Comparison of ENCODE assay signal across 11 cellular contexts in the genomic region with DNA sequence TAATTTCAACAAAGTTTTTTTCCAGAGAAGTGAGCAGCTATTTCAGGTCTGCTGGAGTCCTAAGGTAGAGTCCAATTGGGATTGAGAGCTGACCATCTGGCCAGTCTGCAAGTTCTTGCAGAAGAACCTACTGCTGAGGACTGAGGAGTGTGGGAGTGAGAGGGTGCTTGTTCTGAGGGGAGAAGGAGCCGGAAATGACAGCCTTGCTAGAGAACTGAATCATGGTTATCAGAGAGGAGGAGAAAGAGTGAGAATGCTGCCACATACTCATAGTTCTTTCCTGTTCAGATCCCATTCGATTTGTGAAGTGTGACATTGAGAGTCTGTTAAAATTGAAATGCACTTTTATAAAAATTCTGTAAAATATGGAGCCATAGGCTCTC.
DNase-seq lines count a peak whose midpoint lies in the region; ATAC-seq lines count a peak whose summit lies in the region.
"Had no signal": no experiment of that assay in that cellular context is flagged by ENCODE, and none has a peak within 500 bp of the region (broad histone marks: within the 10 kb centered on the region; RNA-seq: fewer than 3 reads in every experiment).

No MANE protein-coding gene starts in this region.

- peak overlapping the region; percentile 45 for H3K4me3 Mint-ChIP-seq in T-helper 2 cell treated with Interferon-gamma antibody and Interleukin-4, amounts not matched to agents 5 μg/mL and 100 μg/mL, for 36 hours

- peak; percentile 25 for DNase-seq in stimulated activated CD4-positive, alpha-beta T cell treated with anti-CD3 and anti-CD28 coated beads, Interleukin-2, amount 100 ng/mL, for 4 hours (ENCODE audit: low read depth)
- DNase-seq in stimulated activated CD4-positive, alpha-beta T cell treated with anti-CD3 and anti-CD28 coated beads, Interleukin-4, amount 100 ng/mL, for 1 hour = no peak
- DNase-seq in T-helper 2 cell treated with Interferon-gamma antibody and Interleukin-4, amounts not matched to agents 5 μg/mL and 100 μg/mL, for 36 hours (ENCODE audit: low spot score) = peak; percentile 19
- peak; percentile 16 for DNase-seq in glomerular visceral epithelial cell (ENCODE audit: extremely low spot score)
- DNase-seq in KG1 (lab: John Stamatoyannopoulos, UW) = no peak
- no peak for DNase-seq in DMS79 treated with DMSO at 0.1 percent for 48 hours (lab: John Stamatoyannopoulos, UW)
- no peak for DNase-seq in HUDEP-2 (lab: John Stamatoyannopoulos, UW; ENCODE audit: unreplicated experiment in 76 of 76)
- DNase-seq: effector CD8-positive, alpha-beta T cell; KBM-7; psoas muscle had no signal

- H3K36me3 Mint-ChIP-seq in T-helper 2 cell treated with Interferon-gamma antibody and Interleukin-4, amounts not matched to agents 5 μg/mL and 100 μg/mL, for 36 hours (ENCODE audit: low read depth) = no peaks in the 10 kb centered on the region

- H3K9me3 Mint-ChIP-seq in T-helper 2 cell treated with Interferon-gamma antibody and Interleukin-4, amounts not matched to agents 5 μg/mL and 100 μg/mL, for 36 hours = no peaks in the 10 kb centered on the region

- ATAC-seq in GM21423 (IDR thresholded peaks at IDR 0.05; ENCODE audit: unreplicated experiment) = no peak
- ATAC-seq: psoas muscle had no signal

- H3K4me1 Mint-ChIP-seq in T-helper 2 cell treated with Interferon-gamma antibody and Interleukin-4, amounts not matched to agents 5 μg/mL and 100 μg/mL, for 36 hours (ENCODE audit: low read depth) = peaks cover 44% of the 10 kb centered on the region

- H3K27me3 Mint-ChIP-seq in T-helper 2 cell treated with Interferon-gamma antibody and Interleukin-4, amounts not matched to agents 5 μg/mL and 100 μg/mL, for 36 hours (ENCODE audit: low read depth) = peaks cover 66% of the 10 kb centered on the region

- H3K27ac Mint-ChIP-seq in T-helper 2 cell treated with Interferon-gamma antibody and Interleukin-4, amounts not matched to agents 5 μg/mL and 100 μg/mL, for 36 hours = peak overlapping the region; percentile 78

Comparison
In these comparisons a context has a peak if more than half of its experiments do, and no peak if none do; other contexts are left out.
1. DNase-seq: peak in stimulated activated CD4-positive, alpha-beta T cell treated with anti-CD3 and anti-CD28 coated beads, Interleukin-2, amount 100 ng/mL, for 4 hours (single experiment), T-helper 2 cell treated with Interferon-gamma antibody and Interleukin-4, amounts not matched to agents 5 μg/mL and 100 μg/mL, for 36 hours (single experiment) and glomerular visceral epithelial cell (single experiment); none in stimulated activated CD4-positive, alpha-beta T cell treated with anti-CD3 and anti-CD28 coated beads, Interleukin-4, amount 100 ng/mL, for 1 hour (single experiment), KG1 (single experiment), DMS79 treated with DMSO at 0.1 percent for 48 hours (single experiment) and HUDEP-2 (0 of 76).